8 cellular contexts compared by ENCODE assay signal in genomic region chr4:2281575-2282343, GRCh38. TPM values are rescaled to one million over a fixed set of nuclear protein-coding genes. Genes with fewer than 3 reads are reported as not detected.
A peak's percentile ranks its signal among the peaks of the same experiment; 100 is the strongest.
DNase-seq lines count a peak whose midpoint lies in the region; ATAC-seq and TF ChIP-seq lines count a peak whose summit lies in the region.

No MANE protein-coding gene starts in this region.

- intact Hi-C loops in activated T-helper 2 cell treated with anti-CD3 and anti-CD28 coated beads, Interferon-gamma antibody, Interleukin-2, Interleukin-4, amounts not matched to agents 10 μg/mL and 5 μg/mL and 100 μg/mL, durations not matched to agents 14 hours and 24 hours and 36 hours (cut with micrococcal nuclease): loop anchor here (2.0 kb wide), 2 partner anchors 19 to 131 kb away; partner anchors contain the start of gene MXD4

- 0 out of 2 replicates have a peak, but pooled peaks have one; percentile 6 for TF ChIP-seq CTCF in AG10803 (conservative IDR thresholded peaks at IDR 0.05; ENCODE audit: low read length)

- DNase-seq in AG10803 (ENCODE audit: low read depth): no peak
- DNase-seq in NAMALWA (ENCODE audit: low spot score): peak; percentile 90
- DNase-seq in activated T-helper 2 cell treated with anti-CD3 and anti-CD28 coated beads, Interferon-gamma antibody, Interleukin-2, Interleukin-4, amounts not matched to agents 10 μg/mL and 5 μg/mL and 100 μg/mL, durations not matched to agents 14 hours and 24 hours and 36 hours (ENCODE audit: low spot score): peak; percentile 68
- peak; percentile 87 for DNase-seq in natural killer cell treated with Interleukin-12 subunit alpha and Interleukin-12 subunit beta and Interleukin-15 and Interleukin-18, amount 100 ng/mL, for 72 hours (ENCODE audit: low spot score)
- no peak for DNase-seq in anterior cingulate cortex (lab: John Stamatoyannopoulos, UW)

- H3K4me3 Mint-ChIP-seq in activated T-helper 2 cell treated with anti-CD3 and anti-CD28 coated beads, Interferon-gamma antibody, Interleukin-2, Interleukin-4, amounts not matched to agents 10 μg/mL and 5 μg/mL and 100 μg/mL, durations not matched to agents 14 hours and 24 hours and 36 hours (ENCODE audit: low read depth): peak overlapping the region; percentile 17
- H3K4me3 Mint-ChIP-seq in natural killer cell treated with Interleukin-12 subunit alpha and Interleukin-12 subunit beta and Interleukin-15 and Interleukin-18, amount 100 ng/mL, for 72 hours: peak overlapping the region; percentile 70

- no peak overlapping the region for H3K4me3 ChIP-seq in AG10803 (ENCODE audit: low read length)

- ATAC-seq in GM19468 (IDR thresholded peaks at IDR 0.05; ENCODE audit: extremely low read depth, unreplicated experiment): peak; percentile 75
- peak; percentile 95 to 96 for ATAC-seq in natural killer cell treated with Interleukin-12 subunit alpha and Interleukin-12 subunit beta and Interleukin-15 and Interleukin-18, amount 100 ng/mL, for 72 hours
- no peak for ATAC-seq in HG03135 (IDR thresholded peaks at IDR 0.05; ENCODE audit: unreplicated experiment)
- no peak for ATAC-seq in HG02840 (IDR thresholded peaks at IDR 0.05; ENCODE audit: low FRiP score, unreplicated experiment)

- peaks cover 24% of the 10 kb centered on the region for H3K4me1 Mint-ChIP-seq in activated T-helper 2 cell treated with anti-CD3 and anti-CD28 coated beads, Interferon-gamma antibody, Interleukin-2, Interleukin-4, amounts not matched to agents 10 μg/mL and 5 μg/mL and 100 μg/mL, durations not matched to agents 14 hours and 24 hours and 36 hours (ENCODE audit: low read depth)
- peaks cover 30 to 36% of the 10 kb centered on the region in 2 donors for H3K4me1 Mint-ChIP-seq in natural killer cell treated with Interleukin-12 subunit alpha and Interleukin-12 subunit beta and Interleukin-15 and Interleukin-18, amount 100 ng/mL, for 72 hours (ENCODE audit: low read depth in 2 of 2)

- no peaks in the 10 kb centered on the region for H3K36me3 Mint-ChIP-seq in activated T-helper 2 cell treated with anti-CD3 and anti-CD28 coated beads, Interferon-gamma antibody, Interleukin-2, Interleukin-4, amounts not matched to agents 10 μg/mL and 5 μg/mL and 100 μg/mL, durations not matched to agents 14 hours and 24 hours and 36 hours (ENCODE audit: low read depth)
- H3K36me3 Mint-ChIP-seq in natural killer cell treated with Interleukin-12 subunit alpha and Interleukin-12 subunit beta and Interleukin-15 and Interleukin-18, amount 100 ng/mL, for 72 hours: no peaks in the 10 kb centered on the region

- peak overlapping the region; percentile 90 for H3K27ac Mint-ChIP-seq in activated T-helper 2 cell treated with anti-CD3 and anti-CD28 coated beads, Interferon-gamma antibody, Interleukin-2, Interleukin-4, amounts not matched to agents 10 μg/mL and 5 μg/mL and 100 μg/mL, durations not matched to agents 14 hours and 24 hours and 36 hours
- H3K27ac Mint-ChIP-seq in natural killer cell treated with Interleukin-12 subunit alpha and Interleukin-12 subunit beta and Interleukin-15 and Interleukin-18, amount 100 ng/mL, for 72 hours: peak overlapping the region; percentile 94 to 97

- no peaks in the 10 kb centered on the region for H3K27me3 Mint-ChIP-seq in activated T-helper 2 cell treated with anti-CD3 and anti-CD28 coated beads, Interferon-gamma antibody, Interleukin-2, Interleukin-4, amounts not matched to agents 10 μg/mL and 5 μg/mL and 100 μg/mL, durations not matched to agents 14 hours and 24 hours and 36 hours (ENCODE audit: low read depth)
- no peaks in the 10 kb centered on the region for H3K27me3 Mint-ChIP-seq in natural killer cell treated with Interleukin-12 subunit alpha and Interleukin-12 subunit beta and Interleukin-15 and Interleukin-18, amount 100 ng/mL, for 72 hours

- H3K9me3 Mint-ChIP-seq in activated T-helper 2 cell treated with anti-CD3 and anti-CD28 coated beads, Interferon-gamma antibody, Interleukin-2, Interleukin-4, amounts not matched to agents 10 μg/mL and 5 μg/mL and 100 μg/mL, durations not matched to agents 14 hours and 24 hours and 36 hours: no peaks in the 10 kb centered on the region
- H3K9me3 Mint-ChIP-seq in natural killer cell treated with Interleukin-12 subunit alpha and Interleukin-12 subunit beta and Interleukin-15 and Interleukin-18, amount 100 ng/mL, for 72 hours: no peaks in the 10 kb centered on the region

RNA-seq across cellular contexts. Expression of gene MXD4, which starts 19.9 kb away (rescaled TPM):
- total RNA-seq in activated T-helper 2 cell treated with anti-CD3 and anti-CD28 coated beads, Interferon-gamma antibody, Interleukin-2, Interleukin-4, amounts not matched to agents 10 μg/mL and 5 μg/mL and 100 μg/mL, durations not matched to agents 14 hours and 24 hours and 36 hours: 7.9 and 8.9 TPM in 2 replicates
- total RNA-seq in natural killer cell treated with Interleukin-12 subunit alpha and Interleukin-12 subunit beta and Interleukin-15 and Interleukin-18, amount 100 ng/mL, for 72 hours: 10 to 100 TPM; 13.9 to 14.5 TPM

RNA-seq across cellular contexts. Expression of gene HAUS3, which starts 39.8 kb away (rescaled TPM):
- 17.1 and 18.6 TPM in 2 replicates for total RNA-seq in activated T-helper 2 cell treated with anti-CD3 and anti-CD28 coated beads, Interferon-gamma antibody, Interleukin-2, Interleukin-4, amounts not matched to agents 10 μg/mL and 5 μg/mL and 100 μg/mL, durations not matched to agents 14 hours and 24 hours and 36 hours
- total RNA-seq in natural killer cell treated with Interleukin-12 subunit alpha and Interleukin-12 subunit beta and Interleukin-15 and Interleukin-18, amount 100 ng/mL, for 72 hours: 10 to 100 TPM; 17.6 to 30.0 TPM

RNA-seq across cellular contexts. Expression of gene POLN, which starts 39.8 kb away (rescaled TPM):
- 1.3 and 1.4 TPM in 2 replicates for total RNA-seq in activated T-helper 2 cell treated with anti-CD3 and anti-CD28 coated beads, Interferon-gamma antibody, Interleukin-2, Interleukin-4, amounts not matched to agents 10 μg/mL and 5 μg/mL and 100 μg/mL, durations not matched to agents 14 hours and 24 hours and 36 hours
- 1 to 10 TPM; 3.8 to 6.1 TPM for total RNA-seq in natural killer cell treated with Interleukin-12 subunit alpha and Interleukin-12 subunit beta and Interleukin-15 and Interleukin-18, amount 100 ng/mL, for 72 hours

Comparison
In these comparisons a context has a peak if more than half of its experiments do, and no peak if none do; other contexts are left out.
1. DNase-seq: peak in NAMALWA (single experiment), activated T-helper 2 cell treated with anti-CD3 and anti-CD28 coated beads, Interferon-gamma antibody, Interleukin-2, Interleukin-4, amounts not matched to agents 10 μg/mL and 5 μg/mL and 100 μg/mL, durations not matched to agents 14 hours and 24 hours and 36 hours (single experiment) and natural killer cell treated with Interleukin-12 subunit alpha and Interleukin-12 subunit beta and Interleukin-15 and Interleukin-18, amount 100 ng/mL, for 72 hours (single experiment); none in AG10803 (single experiment) and anterior cingulate cortex (0 of 58).
2. ATAC-seq: peak in GM19468 (single experiment) and natural killer cell treated with Interleukin-12 subunit alpha and Interleukin-12 subunit beta and Interleukin-15 and Interleukin-18, amount 100 ng/mL, for 72 hours (2 of 2); none in HG03135 (single experiment) and HG02840 (single experiment).